In the genomic region with DNA sequence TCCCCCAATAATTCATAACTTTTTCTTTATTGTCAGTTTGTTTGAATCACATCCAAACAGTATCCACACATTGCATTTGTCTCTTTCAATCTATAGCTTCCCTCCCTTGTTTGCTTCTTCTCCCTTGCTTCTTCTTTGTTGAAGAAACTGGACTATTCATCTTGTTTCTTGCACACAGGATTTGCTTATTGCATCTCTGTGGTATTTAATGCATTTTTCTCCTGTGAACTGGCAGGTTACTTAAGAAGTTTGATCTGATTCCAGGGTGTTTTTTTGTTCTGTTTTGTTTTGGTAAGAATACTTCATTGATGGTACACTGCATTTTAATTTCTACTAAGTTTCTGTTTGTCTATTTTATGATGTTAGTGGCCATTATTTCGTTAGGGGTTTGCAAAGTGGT, we compare ENCODE assay signal across 18 cellular contexts.
DNase-seq lines count a peak whose midpoint lies in the region; ATAC-seq and TF ChIP-seq lines count a peak whose summit lies in the region.
"Had no signal": no experiment of that assay in that cellular context is flagged by ENCODE, and none has a peak within 500 bp of the region (broad histone marks: within the 10 kb centered on the region; RNA-seq: fewer than 3 reads in every experiment).

No MANE protein-coding gene starts in this region.

- peaks cover 2% of the 10 kb centered on the region for H3K9me3 Mint-ChIP-seq in stimulated activated effector memory CD8-positive, alpha-beta T cell treated with anti-CD3 and anti-CD28 coated beads, Interleukin-12 subunit alpha, Interleukin-12 subunit beta, amount 100 ng/mL, for 72 hours
- H3K9me3 Mint-ChIP-seq: central memory CD8-positive, alpha-beta T cell had no signal

- peaks cover 5% of the 10 kb centered on the region for H3K36me3 Mint-ChIP-seq in stimulated activated effector memory CD8-positive, alpha-beta T cell treated with anti-CD3 and anti-CD28 coated beads, Interleukin-12 subunit alpha, Interleukin-12 subunit beta, amount 100 ng/mL, for 72 hours

- ATAC-seq in stimulated activated effector memory CD8-positive, alpha-beta T cell treated with anti-CD3 and anti-CD28 coated beads, Interleukin-12 subunit alpha, Interleukin-12 subunit beta, amount 100 ng/mL, for 72 hours, result no peak
- ATAC-seq in GM18502 (IDR thresholded peaks at IDR 0.05; ENCODE audit: poor library complexity, unreplicated experiment), result no peak
- ATAC-seq: naive thymus-derived CD8-positive, alpha-beta T cell; T-cell had no signal

- TF ChIP-seq CTCF in fibroblast of villous mesenchyme (IDR thresholded peaks at IDR 0.05; ENCODE audit: insufficient read depth, low read depth, low read length), result no peak

- no peaks in the 10 kb centered on the region for H3K4me1 Mint-ChIP-seq in stimulated activated effector memory CD8-positive, alpha-beta T cell treated with anti-CD3 and anti-CD28 coated beads, Interleukin-12 subunit alpha, Interleukin-12 subunit beta, amount 100 ng/mL, for 72 hours
- H3K4me1 Mint-ChIP-seq: central memory CD8-positive, alpha-beta T cell had no signal

- no peak overlapping the region for H3K4me3 Mint-ChIP-seq in stimulated activated effector memory CD8-positive, alpha-beta T cell treated with anti-CD3 and anti-CD28 coated beads, Interleukin-12 subunit alpha, Interleukin-12 subunit beta, amount 100 ng/mL, for 72 hours
- H3K4me3 Mint-ChIP-seq: central memory CD8-positive, alpha-beta T cell; naive thymus-derived CD8-positive, alpha-beta T cell; T-cell had no signal

- H3K4me3 ChIP-seq in fibroblast of villous mesenchyme (ENCODE audit: low read depth, low read length), result no peak overlapping the region
- H3K4me3 ChIP-seq: left ventricle myocardium inferior had no signal

- peak; percentile 25 for DNase-seq in A172 (ENCODE audit: low spot score)
- peak; percentile 24 for DNase-seq in H4 (ENCODE audit: low spot score)
- DNase-seq in amniotic stem cell (lab: John Stamatoyannopoulos, UW), result peak; percentile 41
- peak; percentile 55 for DNase-seq in fibroblast of villous mesenchyme (ENCODE audit: low read depth)
- DNase-seq in NAMALWA (ENCODE audit: low spot score), result no peak
- DNase-seq in NCI-H2029 (lab: John Stamatoyannopoulos, UW), result no peak
- no peak for DNase-seq in stimulated activated effector memory CD8-positive, alpha-beta T cell treated with anti-CD3 and anti-CD28 coated beads, Interleukin-12 subunit alpha, Interleukin-12 subunit beta, amount 100 ng/mL, for 72 hours (ENCODE audit: low spot score in 2 of 2)
- DNase-seq: Kasumi-1; left ventricle myocardium inferior; naive thymus-derived CD8-positive, alpha-beta T cell; NCI-H187; NCI-H748 treated with DMSO at 0.1 percent for 48 hours; retina; stimulated activated CD4-positive, alpha-beta T cell treated with anti-CD3 and anti-CD28 coated beads, Interleukin-2, amount 100 ng/mL, for 48 hours; T-cell; trophoblast cell had no signal

- H3K27ac Mint-ChIP-seq in stimulated activated effector memory CD8-positive, alpha-beta T cell treated with anti-CD3 and anti-CD28 coated beads, Interleukin-12 subunit alpha, Interleukin-12 subunit beta, amount 100 ng/mL, for 72 hours, result no peak overlapping the region
- H3K27ac Mint-ChIP-seq: naive thymus-derived CD8-positive, alpha-beta T cell; T-cell had no signal

Comparison
In these comparisons a context has a peak if more than half of its experiments do, and no peak if none do; other contexts are left out.
1. DNase-seq: peak in A172 (single experiment), H4 (single experiment), amniotic stem cell (single experiment) and fibroblast of villous mesenchyme (single experiment); none in NAMALWA (single experiment), NCI-H2029 (single experiment) and stimulated activated effector memory CD8-positive, alpha-beta T cell treated with anti-CD3 and anti-CD28 coated beads, Interleukin-12 subunit alpha, Interleukin-12 subunit beta, amount 100 ng/mL, for 72 hours (0 of 2).